10 cellular contexts compared by ENCODE assay signal in the genomic region with DNA sequence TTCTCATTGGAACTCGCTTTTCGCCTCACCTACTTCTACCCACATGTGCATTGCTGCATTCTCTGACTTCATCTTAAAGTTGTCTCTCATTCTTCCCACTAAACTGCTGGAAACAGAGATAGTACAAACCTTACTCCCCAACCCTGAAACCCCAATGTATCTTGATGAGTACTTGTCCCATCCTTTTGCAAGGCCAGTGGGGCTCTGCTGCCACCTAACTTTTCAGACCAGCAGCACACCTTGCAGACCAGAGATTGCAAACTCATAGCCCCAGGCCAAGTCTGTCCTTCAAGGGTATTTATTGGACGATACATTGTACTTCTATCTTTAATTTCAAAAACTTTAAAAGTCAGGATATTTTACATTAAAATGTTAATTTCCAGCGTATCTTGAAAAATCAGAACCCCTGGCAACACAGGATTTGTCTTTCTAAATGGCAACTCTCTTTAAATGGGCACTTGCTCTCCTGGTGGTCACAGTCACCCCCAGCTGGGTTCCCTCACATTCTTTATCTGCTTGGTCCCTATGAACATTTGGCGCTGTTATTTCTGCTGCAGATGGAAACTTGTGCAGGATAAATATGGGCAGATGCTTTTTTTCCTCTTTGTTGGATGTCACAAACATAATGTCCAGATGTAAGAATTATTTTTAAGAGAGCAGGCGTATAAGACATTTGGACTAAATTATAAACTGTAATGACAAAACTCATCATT.
A peak's percentile ranks its signal among the peaks of the same experiment; 100 is the strongest.
DNase-seq lines count a peak whose midpoint lies in the region; ATAC-seq, FAIRE-seq and TF ChIP-seq lines count a peak whose summit lies in the region.
"Had no signal": no experiment of that assay in that cellular context is flagged by ENCODE, and none has a peak within 500 bp of the region (broad histone marks: within the 10 kb centered on the region; RNA-seq: fewer than 3 reads in every experiment).

No MANE protein-coding gene starts in this region.

- no peak for FAIRE-seq in pancreas (lab: Jason Lieb, UNC)

- H3K9me3 ChIP-seq in NT2/D1 (ENCODE audit: insufficient read depth, low read length) (peaks cover 3% of the 10 kb centered on the region; the same call in 1 of the 2 replicates), aorta (ENCODE audit: control insufficient read depth, low read length) (no peaks in the 10 kb centered on the region), pancreas (no peaks in the 10 kb centered on the region)
- H3K9me3 ChIP-seq: mucosa of descending colon, thyroid gland had no signal

- intact Hi-C loops in aorta (cut with DNase I) (no loop called here), pancreas (cut with DNase I) (no loop called here)

- H3K4me3 ChIP-seq in NT2/D1 (ENCODE audit: insufficient read length, low read depth) (no peak overlapping the region), aorta (ENCODE audit: low read length in 2 of 2) (no peak overlapping the region), pancreas (no peak overlapping the region)
- H3K4me3 ChIP-seq: mucosa of descending colon, thyroid gland had no signal

- no peaks in the 10 kb centered on the region for H3K4me1 ChIP-seq in NT2/D1 (ENCODE audit: insufficient read depth, insufficient read length)
- H3K4me1 ChIP-seq in foreskin keratinocyte: no peaks in the 10 kb centered on the region
- peaks cover 0 to 2% of the 10 kb centered on the region in 2 donors for H3K4me1 ChIP-seq in aorta (ENCODE audit: control insufficient read depth in 1 of 2, insufficient read depth in 2 of 2, low read length in 2 of 2)
- no peaks in the 10 kb centered on the region for H3K4me1 ChIP-seq in pancreas
- H3K4me1 ChIP-seq: thyroid gland had no signal

- H3K27me3 ChIP-seq in NT2/D1 (ENCODE audit: insufficient read depth, insufficient read length) (no peaks in the 10 kb centered on the region), foreskin keratinocyte (no peaks in the 10 kb centered on the region), aorta (ENCODE audit: control insufficient read depth in 1 of 2, insufficient read depth in 2 of 2, low read length in 1 of 2) (no peaks in the 10 kb centered on the region), pancreas (no peaks in the 10 kb centered on the region)
- H3K27me3 ChIP-seq: thyroid gland had no signal

- H3K9ac ChIP-seq in NT2/D1 (ENCODE audit: insufficient read length, low read depth): no peak overlapping the region

- peak; percentile 63 for TF ChIP-seq CTCF in GM12874 (IDR thresholded peaks at IDR 0.05; ENCODE audit: insufficient read depth, low read depth, low read length)
- TF ChIP-seq CTCF in foreskin keratinocyte (conservative IDR thresholded peaks at IDR 0.05): peak; percentile 81
- TF ChIP-seq CTCF in pancreas (IDR thresholded peaks at IDR 0.05): no peak

- H3K27ac ChIP-seq in foreskin keratinocyte: no peak overlapping the region
- no peak overlapping the region for H3K27ac ChIP-seq in aorta (ENCODE audit: low read depth in 1 of 2, low read length in 2 of 2)
- no peak overlapping the region for H3K27ac ChIP-seq in pancreas
- H3K27ac ChIP-seq: thyroid gland had no signal

- ATAC-seq in foreskin keratinocyte: peak; percentile 70
- no peak for ATAC-seq in aorta (ENCODE audit: low FRiP score)
- ATAC-seq in GM19328 (IDR thresholded peaks at IDR 0.05; ENCODE audit: unreplicated experiment): no peak
- no peak for ATAC-seq in pancreas
- ATAC-seq in HG03280 (IDR thresholded peaks at IDR 0.05; ENCODE audit: unreplicated experiment): no peak
- ATAC-seq: mucosa of descending colon had no signal

- peak; percentile 43 for DNase-seq in AG08396 (ENCODE audit: low spot score)
- peak; percentile 13 for DNase-seq in NT2/D1 (ENCODE audit: low read depth, low spot score)
- peak; percentile 9 to 20 for DNase-seq in foreskin keratinocyte
- DNase-seq in aorta: no peak
- DNase-seq in pancreas: no peak

- H3K36me3 ChIP-seq in NT2/D1 (ENCODE audit: insufficient read depth, insufficient read length, low read length) (no peaks in the 10 kb centered on the region), aorta (ENCODE audit: control insufficient read depth in 1 of 2, insufficient read depth in 2 of 2, low read length in 1 of 2) (no peaks in the 10 kb centered on the region), pancreas (no peaks in the 10 kb centered on the region)
- H3K36me3 ChIP-seq: thyroid gland had no signal

- WGBS in aorta, 2 donors: 71 to 82% methylated on average over 6 of the region's 6 CpGs
- 56 to 69% methylated on average over 6 of the region's 6 CpGs for WGBS in pancreas, 2 donors

Comparison
In these comparisons a context has a peak if more than half of its experiments do, and no peak if none do; other contexts are left out.
1. DNase-seq: peak in AG08396 (single experiment), NT2/D1 (single experiment) and foreskin keratinocyte (2 of 2); none in aorta (0 of 2) and pancreas (0 of 6).
2. CTCF ChIP-seq: peak in GM12874 (single experiment) and foreskin keratinocyte (single experiment); none in pancreas (0 of 4).